8 cellular contexts compared by ENCODE assay signal in the genomic region with DNA sequence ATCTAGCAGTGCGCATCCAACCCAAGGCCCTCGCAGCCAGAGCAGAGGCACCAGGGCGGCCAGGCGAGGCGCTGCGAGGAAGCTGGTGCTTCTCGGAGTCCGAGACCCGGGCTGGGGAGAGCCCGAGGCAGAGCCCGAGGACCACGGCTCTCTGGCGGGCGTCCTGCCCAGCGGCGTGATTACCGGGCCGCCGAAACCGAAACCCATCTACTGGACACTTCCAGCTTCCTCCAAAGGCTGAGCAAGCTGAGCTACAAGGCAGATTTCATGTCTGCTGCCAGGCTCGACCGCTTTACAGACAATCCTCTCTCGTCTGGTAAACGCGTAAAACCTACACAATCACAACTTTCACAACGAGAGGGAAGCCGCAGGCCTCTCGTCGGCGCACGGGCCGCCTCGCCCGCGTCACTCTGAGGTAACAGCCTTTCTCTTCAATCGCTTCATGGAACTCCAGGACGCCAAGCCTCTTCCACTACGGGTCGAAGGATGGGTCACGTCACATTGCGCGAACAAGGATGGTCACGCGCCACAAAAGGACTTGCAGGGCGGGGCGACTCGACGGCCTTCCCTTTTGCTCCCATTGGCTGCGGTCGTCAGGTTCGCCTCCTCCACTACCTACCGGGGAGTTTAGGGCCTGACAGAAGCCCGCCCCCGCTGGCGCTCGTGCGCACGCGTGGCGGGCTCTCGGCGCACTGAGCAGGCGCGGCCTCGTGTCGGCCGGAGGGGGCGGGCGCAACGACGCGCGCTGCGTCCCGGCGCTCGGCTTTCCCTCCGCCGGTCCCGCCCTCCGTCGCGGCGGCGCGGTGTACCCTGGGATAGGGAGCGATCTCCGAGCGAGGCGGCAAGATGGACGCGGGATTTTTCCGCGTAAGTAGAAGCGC. TPM values are rescaled to one million over a fixed set of nuclear protein-coding genes. Genes with fewer than 3 reads are reported as not detected.
DNase-seq lines count a peak whose midpoint lies in the region; TF ChIP-seq lines count a peak whose summit lies in the region.

A gene with protein sequence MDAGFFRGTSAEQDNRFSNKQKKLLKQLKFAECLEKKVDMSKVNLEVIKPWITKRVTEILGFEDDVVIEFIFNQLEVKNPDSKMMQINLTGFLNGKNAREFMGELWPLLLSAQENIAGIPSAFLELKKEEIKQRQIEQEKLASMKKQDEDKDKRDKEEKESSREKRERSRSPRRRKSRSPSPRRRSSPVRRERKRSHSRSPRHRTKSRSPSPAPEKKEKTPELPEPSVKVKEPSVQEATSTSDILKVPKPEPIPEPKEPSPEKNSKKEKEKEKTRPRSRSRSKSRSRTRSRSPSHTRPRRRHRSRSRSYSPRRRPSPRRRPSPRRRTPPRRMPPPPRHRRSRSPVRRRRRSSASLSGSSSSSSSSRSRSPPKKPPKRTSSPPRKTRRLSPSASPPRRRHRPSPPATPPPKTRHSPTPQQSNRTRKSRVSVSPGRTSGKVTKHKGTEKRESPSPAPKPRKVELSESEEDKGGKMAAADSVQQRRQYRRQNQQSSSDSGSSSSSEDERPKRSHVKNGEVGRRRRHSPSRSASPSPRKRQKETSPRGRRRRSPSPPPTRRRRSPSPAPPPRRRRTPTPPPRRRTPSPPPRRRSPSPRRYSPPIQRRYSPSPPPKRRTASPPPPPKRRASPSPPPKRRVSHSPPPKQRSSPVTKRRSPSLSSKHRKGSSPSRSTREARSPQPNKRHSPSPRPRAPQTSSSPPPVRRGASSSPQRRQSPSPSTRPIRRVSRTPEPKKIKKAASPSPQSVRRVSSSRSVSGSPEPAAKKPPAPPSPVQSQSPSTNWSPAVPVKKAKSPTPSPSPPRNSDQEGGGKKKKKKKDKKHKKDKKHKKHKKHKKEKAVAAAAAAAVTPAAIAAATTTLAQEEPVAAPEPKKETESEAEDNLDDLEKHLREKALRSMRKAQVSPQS (plus strand): TSS at position 822 of the 881 bp plus-strand sequence. CDS start 25 bp downstream, at position 847.

- H3K36me3 ChIP-seq in ES-I3 (ENCODE audit: insufficient read depth, low read length) (peaks cover 9% of the 10 kb centered on the region), H7 (replicated peaks; ENCODE audit: control insufficient read depth, insufficient read depth, low read length) (peaks cover 12% of the 10 kb centered on the region), MG63 (peaks cover 40% of the 10 kb centered on the region)

- H3K4me1 ChIP-seq in ES-I3 (ENCODE audit: insufficient read depth, low read length), result no peaks in the 10 kb centered on the region

- H3K4me3 Mint-ChIP-seq in nephron, result peak within 1 kb of the TSS; percentile 93 to 99 (median 98)
- peak within 1 kb of the TSS; percentile 98 for H3K4me3 Mint-ChIP-seq in stimulated activated naive CD8-positive, alpha-beta T cell treated with anti-CD3 and anti-CD28 coated beads, Interleukin-15, Interleukin-2, amounts not matched to agents 100 ng/mL and 50 ng/mL, for 24 hours

- no peaks in the 10 kb centered on the region for H3K9me3 Mint-ChIP-seq in nephron
- no peaks in the 10 kb centered on the region for H3K9me3 Mint-ChIP-seq in stimulated activated naive CD8-positive, alpha-beta T cell treated with anti-CD3 and anti-CD28 coated beads, Interleukin-15, Interleukin-2, amounts not matched to agents 100 ng/mL and 50 ng/mL, for 24 hours

- H3K4me3 ChIP-seq in H7 (ENCODE audit: insufficient read depth, low read depth, low read length), result peak within 1 kb of the TSS; percentile 97
- peak within 1 kb of the TSS; percentile 92 for H3K4me3 ChIP-seq in MG63
- H3K4me3 ChIP-seq in fibroblast of the aortic adventitia (ENCODE audit: low read depth, low read length), result peak within 1 kb of the TSS; percentile 97

- peaks cover under 1% of the 10 kb centered on the region for H3K27me3 Mint-ChIP-seq in nephron (ENCODE audit: low read depth)
- H3K27me3 Mint-ChIP-seq in stimulated activated naive CD8-positive, alpha-beta T cell treated with anti-CD3 and anti-CD28 coated beads, Interleukin-15, Interleukin-2, amounts not matched to agents 100 ng/mL and 50 ng/mL, for 24 hours, result no peaks in the 10 kb centered on the region

- H3K9me3 ChIP-seq in ES-I3 (ENCODE audit: control insufficient read depth, insufficient read depth, low read length), result no peaks in the 10 kb centered on the region
- no peaks in the 10 kb centered on the region for H3K9me3 ChIP-seq in MG63

- H3K4me1 Mint-ChIP-seq in nephron, result peaks cover 33% of the 10 kb centered on the region
- H3K4me1 Mint-ChIP-seq in stimulated activated naive CD8-positive, alpha-beta T cell treated with anti-CD3 and anti-CD28 coated beads, Interleukin-15, Interleukin-2, amounts not matched to agents 100 ng/mL and 50 ng/mL, for 24 hours (ENCODE audit: low read depth), result peaks cover 51% of the 10 kb centered on the region

- H3K9ac ChIP-seq in ES-I3 (ENCODE audit: low read depth, low read length), result peak within 1 kb of the TSS; percentile 96

- TF ChIP-seq CTCF in fibroblast of the aortic adventitia (IDR thresholded peaks at IDR 0.05; ENCODE audit: insufficient read depth, low read length) (no peak), nephron (IDR thresholded peaks at IDR 0.05; ENCODE audit: unreplicated experiment in 3 of 3) (no peak)

- H3K27me3 ChIP-seq in H7 (ENCODE audit: control insufficient read depth, insufficient read depth, low read length), result no peaks in the 10 kb centered on the region
- no peaks in the 10 kb centered on the region for H3K27me3 ChIP-seq in MG63

- peak within 1 kb of the TSS; percentile 99 to 100 (median 99) for H3K27ac Mint-ChIP-seq in nephron
- peak within 1 kb of the TSS; percentile 95 for H3K27ac Mint-ChIP-seq in stimulated activated naive CD8-positive, alpha-beta T cell treated with anti-CD3 and anti-CD28 coated beads, Interleukin-15, Interleukin-2, amounts not matched to agents 100 ng/mL and 50 ng/mL, for 24 hours

- peaks cover 27% of the 10 kb centered on the region for H3K36me3 Mint-ChIP-seq in nephron (ENCODE audit: low read depth)
- H3K36me3 Mint-ChIP-seq in stimulated activated naive CD8-positive, alpha-beta T cell treated with anti-CD3 and anti-CD28 coated beads, Interleukin-15, Interleukin-2, amounts not matched to agents 100 ng/mL and 50 ng/mL, for 24 hours (ENCODE audit: low read depth), result peaks cover 35% of the 10 kb centered on the region

- DNase-seq in H7 (peak; percentile 99), MG63 (peak; percentile 100), SHP77 treated with DMSO at 0.1 percent for 48 hours (lab: John Stamatoyannopoulos, UW) (peak; percentile 98), fibroblast of the aortic adventitia (ENCODE audit: low read depth) (peak; percentile 100)
- DNase-seq in activated effector memory CD4-positive, alpha-beta T cell treated with anti-CD3 and anti-CD28 coated beads, Interleukin-2, amount 50 U/mL, for 16 hours, result peak; percentile 99

RNA-seq across cellular contexts. Expression of the gene that starts here (rescaled TPM):
- 90.1 and 114 TPM in 2 replicates for total RNA-seq in H7 (2014; rRNA removed; shearing (Covaris generic))
- total RNA-seq in MG63 (2014; rRNA removed; shearing (Covaris generic); ENCODE audit: low replicate concordance), result 18.1 and 22.6 TPM in 2 replicates
- 74.3 and 108 TPM in 2 replicates for total RNA-seq in fibroblast of the aortic adventitia (ENCODE audit: low replicate concordance)

Comparison
In these comparisons a context has a peak if more than half of its experiments do, and no peak if none do; other contexts are left out.
1. Peak in every context shown above with its lines: DNase-seq and H3K4me3 ChIP-seq.